8 cellular contexts compared by ENCODE assay signal in genomic region chr14:92922883-92923743, GRCh38. TPM values are rescaled to one million over a fixed set of nuclear protein-coding genes. Genes with fewer than 3 reads are reported as not detected.
DNase-seq lines count a peak whose midpoint lies in the region; ATAC-seq, FAIRE-seq and TF ChIP-seq lines count a peak whose summit lies in the region.

A gene with protein sequence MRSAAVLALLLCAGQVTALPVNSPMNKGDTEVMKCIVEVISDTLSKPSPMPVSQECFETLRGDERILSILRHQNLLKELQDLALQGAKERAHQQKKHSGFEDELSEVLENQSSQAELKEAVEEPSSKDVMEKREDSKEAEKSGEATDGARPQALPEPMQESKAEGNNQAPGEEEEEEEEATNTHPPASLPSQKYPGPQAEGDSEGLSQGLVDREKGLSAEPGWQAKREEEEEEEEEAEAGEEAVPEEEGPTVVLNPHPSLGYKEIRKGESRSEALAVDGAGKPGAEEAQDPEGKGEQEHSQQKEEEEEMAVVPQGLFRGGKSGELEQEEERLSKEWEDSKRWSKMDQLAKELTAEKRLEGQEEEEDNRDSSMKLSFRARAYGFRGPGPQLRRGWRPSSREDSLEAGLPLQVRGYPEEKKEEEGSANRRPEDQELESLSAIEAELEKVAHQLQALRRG (plus strand): TSS chr14:92923150. CDS start chr14:92923360, 210 bp downstream.

- H3K27me3 Mint-ChIP-seq in astrocyte (ENCODE audit: low read depth, unreplicated experiment), result peaks cover 81% of the 10 kb centered on the region

- H3K9me3 ChIP-seq in astrocyte (ENCODE audit: insufficient read depth, low read depth, low read length), result no peaks in the 10 kb centered on the region
- no peaks in the 10 kb centered on the region for H3K9me3 ChIP-seq in iPS-20b (ENCODE audit: insufficient read depth, low read depth, low read length)
- H3K9me3 ChIP-seq in Karpas-422 (ENCODE audit: low read length), result no peaks in the 10 kb centered on the region

- H3K4me1 ChIP-seq in astrocyte (ENCODE audit: insufficient read depth, low read length) (no peaks in the 10 kb centered on the region), iPS-20b (ENCODE audit: insufficient read depth, low read length) (peaks cover 6% of the 10 kb centered on the region; the same call in 1 of the 2 replicates), Karpas-422 (ENCODE audit: low read length) (no peaks in the 10 kb centered on the region)

- H3K9me2 ChIP-seq in Karpas-422 (replicated peaks; ENCODE audit: insufficient read depth, low read length), result no peaks in the 10 kb centered on the region

- H3K27ac Mint-ChIP-seq in astrocyte (ENCODE audit: unreplicated experiment), result no peak within 1 kb of the TSS

- no peak; the same call in 1 of the 2 replicates for TF ChIP-seq RAD21 in Ishikawa (IDR thresholded peaks at IDR 0.05; ENCODE audit: low read depth)

- no peak for ATAC-seq in GM18861 (IDR thresholded peaks at IDR 0.05; ENCODE audit: unreplicated experiment)

- H3K79me2 ChIP-seq in astrocyte (ENCODE audit: insufficient read depth, low read length) (no peaks in the 10 kb centered on the region), Karpas-422 (ENCODE audit: low read length) (no peaks in the 10 kb centered on the region)

- no peaks in the 10 kb centered on the region for H4K20me1 ChIP-seq in astrocyte (ENCODE audit: insufficient read depth, low read length)
- H4K20me1 ChIP-seq in Karpas-422 (ENCODE audit: insufficient read depth, low read depth, low read length), result peaks cover 3% of the 10 kb centered on the region; the same call in 1 of the 2 replicates

- no peak within 1 kb of the TSS for H3K27ac ChIP-seq in astrocyte (ENCODE audit: low read depth, low read length)
- no peak within 1 kb of the TSS for H3K27ac ChIP-seq in iPS-20b (ENCODE audit: low read length)
- no peak within 1 kb of the TSS for H3K27ac ChIP-seq in Karpas-422 (ENCODE audit: low read length)

- H3K27me3 ChIP-seq in astrocyte (ENCODE audit: insufficient read depth, low read length) (peaks cover 38% of the 10 kb centered on the region), iPS-20b (ENCODE audit: insufficient read depth, low read length) (peaks cover 76% of the 10 kb centered on the region), Karpas-422 (ENCODE audit: low read length) (no peaks in the 10 kb centered on the region)

- DNase-seq in COLO829 (ENCODE audit: low spot score) (peak; percentile 40), SK-N-DZ (ENCODE audit: low spot score) (peak; percentile 79), astrocyte (ENCODE audit: low read depth) (peak; percentile 8), Karpas-422 (no peak)
- peak; percentile 7 to 48 for DNase-seq in stimulated activated CD4-positive, alpha-beta T cell treated with anti-CD3 and anti-CD28 coated beads, Interleukin-4, amount 100 ng/mL, for 4 hours

- H3K4me3 ChIP-seq in astrocyte (ENCODE audit: insufficient read depth, low read depth, low read length) (no peak within 1 kb of the TSS), iPS-20b (ENCODE audit: low read length) (peak within 1 kb of the TSS; percentile 74), Karpas-422 (ENCODE audit: low read length) (no peak within 1 kb of the TSS)

- no peaks in the 10 kb centered on the region for H3K36me3 Mint-ChIP-seq in astrocyte (ENCODE audit: low read depth, unreplicated experiment)

- 0 out of 2 replicates have a peak, but pooled peaks have one; percentile 27 for TF ChIP-seq EP300 in Ishikawa (IDR thresholded peaks at IDR 0.05; ENCODE audit: borderline replicate concordance)

- H2AFZ ChIP-seq in astrocyte (ENCODE audit: low read depth, low read length), result no peak within 1 kb of the TSS
- H2AFZ ChIP-seq in Karpas-422 (ENCODE audit: low read length), result no peak within 1 kb of the TSS

- no peak within 1 kb of the TSS for H3K9ac ChIP-seq in astrocyte (ENCODE audit: low read length)
- H3K9ac ChIP-seq in iPS-20b (ENCODE audit: low read depth, low read length), result peak within 1 kb of the TSS; percentile 53; the same call in 1 of the 2 replicates
- no peak within 1 kb of the TSS for H3K9ac ChIP-seq in Karpas-422 (ENCODE audit: low read length)

- no peak for TF ChIP-seq CTCF in astrocyte (IDR thresholded peaks at IDR 0.05; ENCODE audit: insufficient read depth, low read depth, low read length)

- H3K4me3 Mint-ChIP-seq in astrocyte (ENCODE audit: unreplicated experiment), result peak within 1 kb of the TSS; percentile 68

- peak within 1 kb of the TSS; percentile 55 for H3K4me2 ChIP-seq in astrocyte (ENCODE audit: low read length)
- H3K4me2 ChIP-seq in Karpas-422 (ENCODE audit: low read depth, low read length, poor library complexity, severe bottlenecking), result no peak within 1 kb of the TSS

- no peaks in the 10 kb centered on the region for H3K4me1 Mint-ChIP-seq in astrocyte (ENCODE audit: low read depth, unreplicated experiment)

- H3K36me3 ChIP-seq in astrocyte (ENCODE audit: insufficient read depth, low read length) (no peaks in the 10 kb centered on the region), iPS-20b (ENCODE audit: insufficient read depth, low read depth, low read length) (peaks cover 4% of the 10 kb centered on the region; the same call in 1 of the 2 replicates), Karpas-422 (ENCODE audit: insufficient read depth, low read length) (no peaks in the 10 kb centered on the region)

- peaks cover 4% of the 10 kb centered on the region for H3K9me3 Mint-ChIP-seq in astrocyte (ENCODE audit: unreplicated experiment)

- FAIRE-seq in astrocyte (lab: Jason Lieb, UNC), result no peak

TF ChIP-seq in Ishikawa, 13 proteins besides CTCF, POLR2A, EP300 and RAD21:
- TF ChIP-seq MAX (IDR thresholded peaks at IDR 0.05) (peak; percentile 63), CEBPB (IDR thresholded peaks at IDR 0.05) (no peak), ZBTB7A (IDR thresholded peaks at IDR 0.05; ENCODE audit: low read depth) (peak; percentile 72; the same call in 1 of the 2 replicates), REST (IDR thresholded peaks at IDR 0.05; ENCODE audit: low read depth) (peak; percentile 99)
- TF ChIP-seq, protein P1, sequence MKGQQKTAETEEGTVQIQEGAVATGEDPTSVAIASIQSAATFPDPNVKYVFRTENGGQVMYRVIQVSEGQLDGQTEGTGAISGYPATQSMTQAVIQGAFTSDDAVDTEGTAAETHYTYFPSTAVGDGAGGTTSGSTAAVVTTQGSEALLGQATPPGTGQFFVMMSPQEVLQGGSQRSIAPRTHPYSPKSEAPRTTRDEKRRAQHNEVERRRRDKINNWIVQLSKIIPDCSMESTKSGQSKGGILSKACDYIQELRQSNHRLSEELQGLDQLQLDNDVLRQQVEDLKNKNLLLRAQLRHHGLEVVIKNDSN (IDR thresholded peaks at IDR 0.05), result 0 out of 2 replicates have a peak, but pooled peaks have one; percentile 38

RNA-seq across cellular contexts. Expression of the gene that starts here (rescaled TPM):
- polyA plus RNA-seq in SK-N-DZ (2014; cell fraction: cytosol; rRNA removed), result 280 and 407 TPM in 2 replicates
- polyA plus RNA-seq in SK-N-DZ (2014; cell fraction: nucleus; rRNA removed), result 301 and 334 TPM in 2 replicates
- not detected in 2 replicates for total RNA-seq in astrocyte
- not detected in 2 replicates for total RNA-seq in Karpas-422 (2014; rRNA removed; shearing (Covaris generic); ENCODE audit: low replicate concordance)

Comparison
In these comparisons a context has a peak if more than half of its experiments do, and no peak if none do; other contexts are left out.
1. Peak in DNase-seq and H3K4me2 ChIP-seq in astrocyte; RNA of the gene not detected or under 1 TPM.